9 cellular contexts compared by ENCODE assay signal in the genomic region with DNA sequence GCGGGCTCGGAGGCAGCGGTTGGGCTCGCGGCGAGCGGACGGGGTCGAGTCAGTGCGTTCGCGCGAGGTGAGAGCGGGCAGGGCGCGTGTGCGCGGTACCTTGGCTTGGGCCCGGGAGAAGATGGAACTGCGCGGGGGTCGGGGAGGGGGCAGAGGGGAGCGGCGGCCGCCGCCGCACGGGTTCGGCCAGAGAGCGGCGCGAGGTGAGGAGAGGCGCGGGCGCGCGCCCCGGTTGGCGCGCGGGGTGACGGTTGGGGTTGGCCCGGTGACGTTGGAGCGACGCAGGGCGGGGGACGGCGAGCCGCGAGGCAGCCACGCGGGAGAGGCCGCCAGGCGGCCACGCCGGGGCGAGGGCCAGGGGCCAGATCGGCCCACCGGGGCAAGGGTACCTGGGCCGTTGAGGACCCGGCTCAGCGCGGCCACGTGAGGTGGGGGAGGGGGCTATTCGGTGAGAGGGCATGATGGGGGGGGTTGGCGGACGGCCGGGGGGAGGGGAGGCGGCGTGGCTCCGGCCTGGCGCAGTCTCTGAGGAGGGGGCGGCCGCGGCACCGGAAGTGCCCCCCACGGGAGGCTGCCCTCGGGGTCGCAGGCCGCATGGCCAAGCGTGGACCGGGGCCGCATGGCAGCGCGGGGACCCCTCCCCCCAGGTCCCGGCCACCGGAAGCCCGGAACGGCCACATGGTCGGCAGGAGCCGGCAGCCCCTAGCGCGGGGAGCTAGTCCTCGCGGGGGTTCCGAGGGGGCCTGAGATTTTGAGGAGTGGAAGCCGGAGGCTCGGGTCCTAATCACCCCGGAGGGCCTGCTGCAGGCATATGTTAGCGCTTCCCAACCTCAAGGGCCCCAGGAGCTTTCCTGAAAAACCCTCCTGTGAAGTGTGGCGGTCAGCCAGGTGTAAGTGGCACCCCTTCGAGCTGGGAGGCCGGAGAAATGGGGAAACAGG. TPM values are rescaled to one million over a fixed set of nuclear protein-coding genes. Genes with fewer than 3 reads are reported as not detected.
DNase-seq lines count a peak whose midpoint lies in the region; ATAC-seq and TF ChIP-seq lines count a peak whose summit lies in the region.
"Had no signal": no experiment of that assay in that cellular context is flagged by ENCODE, and none has a peak within 500 bp of the region (broad histone marks: within the 10 kb centered on the region; RNA-seq: fewer than 3 reads in every experiment).

No MANE protein-coding gene starts in this region.

- TF ChIP-seq CTCF in dorsolateral prefrontal cortex (IDR thresholded peaks at IDR 0.05 in 54 of 56, conservative IDR thresholded peaks at IDR 0.05 in 2 of 56; ENCODE audit: low read depth in 1 of 56, partially characterized antibody in 56 of 56) = peak in 1 of 56 donors; percentile 6
- TF ChIP-seq CTCF in lower leg skin (IDR thresholded peaks at IDR 0.05) = no peak

- intact Hi-C loops in dorsolateral prefrontal cortex (cut with DNase I) = loop anchor here (1.0 to 5.0 kb wide), 5 partner anchors 7 to 274 kb away; a partner anchor contains a TSS
- intact Hi-C loops in lower leg skin (cut with DNase I; ENCODE audit: low total_unique reads) = no loop called here

- peak in 1 of 2 donors; percentile 41 for TF ChIP-seq POLR2A in lower leg skin (IDR thresholded peaks at IDR 0.05)

- 0 to 1% methylated on average over 57 to 72 of the region's 104 CpGs for WGBS in lower leg skin, 2 donors

- peaks cover 41% of the 10 kb centered on the region for H3K4me1 Mint-ChIP-seq in stimulated activated memory B cell treated with anti-CD40 and anti-IgM and Interleukin-4, amounts not matched to agents 10 μg/mL and 1 μg/mL and 100 μg/mL, for 72 hours

- peaks cover 45% of the 10 kb centered on the region for H3K36me3 Mint-ChIP-seq in stimulated activated memory B cell treated with anti-CD40 and anti-IgM and Interleukin-4, amounts not matched to agents 10 μg/mL and 1 μg/mL and 100 μg/mL, for 72 hours

- DNase-seq in EH (ENCODE audit: low read depth) = peak; percentile 44
- DNase-seq in HK-2 (ENCODE audit: unreplicated experiment) = peak; percentile 41
- DNase-seq in activated CD4-positive, CD25-positive, alpha-beta regulatory T cell treated with anti-CD3 and anti-CD28 coated beads, Interleukin-2, amount 50 U/mL, for 16 hours (ENCODE audit: low read depth, low spot score) = peak; percentile 16
- DNase-seq in dorsolateral prefrontal cortex = peak in 5 of 10 donors; percentile 16 to 62 (median 37)
- peak in 1 of 2 donors; percentile 48 for DNase-seq in lower leg skin (ENCODE audit: low spot score in 2 of 2)
- no peak for DNase-seq in NK-92 (lab: John Stamatoyannopoulos, UW; ENCODE audit: unreplicated experiment)
- DNase-seq in NK-92 treated with Interleukin-12 subunit alpha and Interleukin-12 subunit beta, amount 100 ng/mL, for 24 hours (lab: John Stamatoyannopoulos, UW) = no peak

- H3K27me3 ChIP-seq in dorsolateral prefrontal cortex = no peaks in the 10 kb centered on the region

- H3K9me3 Mint-ChIP-seq in stimulated activated memory B cell treated with anti-CD40 and anti-IgM and Interleukin-4, amounts not matched to agents 10 μg/mL and 1 μg/mL and 100 μg/mL, for 72 hours = no peaks in the 10 kb centered on the region

- H3K27ac ChIP-seq in dorsolateral prefrontal cortex = peak overlapping the region; percentile 55 to 99 (median 98)

- H3K4me3 Mint-ChIP-seq in stimulated activated memory B cell treated with anti-CD40 and anti-IgM and Interleukin-4, amounts not matched to agents 10 μg/mL and 1 μg/mL and 100 μg/mL, for 72 hours = peak overlapping the region; percentile 80

- peak overlapping the region; percentile 93 for H3K27ac Mint-ChIP-seq in stimulated activated memory B cell treated with anti-CD40 and anti-IgM and Interleukin-4, amounts not matched to agents 10 μg/mL and 1 μg/mL and 100 μg/mL, for 72 hours

- H3K27me3 Mint-ChIP-seq in stimulated activated memory B cell treated with anti-CD40 and anti-IgM and Interleukin-4, amounts not matched to agents 10 μg/mL and 1 μg/mL and 100 μg/mL, for 72 hours = no peaks in the 10 kb centered on the region

- ATAC-seq in stimulated activated memory B cell treated with anti-CD40 and anti-IgM and Interleukin-4, amounts not matched to agents 10 μg/mL and 1 μg/mL and 100 μg/mL, for 72 hours = peak; percentile 43

- H3K4me3 ChIP-seq in dorsolateral prefrontal cortex = peak overlapping the region; percentile 62 to 93 (median 84)
- peak overlapping the region; percentile 85 for H3K4me3 ChIP-seq in lower leg skin (ENCODE audit: low read depth, poor library complexity, severe bottlenecking)

RNA-seq across cellular contexts. Expression of a gene that starts 0.5 kb away (rescaled TPM):
- total RNA-seq in dorsolateral prefrontal cortex = 100 to 1,000 TPM; 117 to 216 (median 169) TPM
- 100 to 1,000 TPM; 203 to 261 (median 221) TPM for total RNA-seq in lower leg skin

RNA-seq across cellular contexts. Expression of a gene that starts 7.2 kb away (rescaled TPM):
- total RNA-seq in dorsolateral prefrontal cortex (10 to 100 TPM; 46.2 to 97.3 (median 64.4) TPM), lower leg skin (10 to 100 TPM; 48.8 to 93.6 (median 79.3) TPM)

RNA-seq across cellular contexts. Expression of a gene that starts 13.5 kb away (rescaled TPM):
- 1 to 10 TPM in 115 of 120 experiments, under 1 TPM in 5; 0.63 to 7.8 (median 2.5) TPM for total RNA-seq in dorsolateral prefrontal cortex
- 1 to 10 TPM in 3 of 4 donors, under 1 TPM in 1; 0.17 to 8.0 (median 2.4) TPM for total RNA-seq in lower leg skin

RNA-seq across cellular contexts. Expression of a gene that starts 21.2 kb away (rescaled TPM):
- 100 to 1,000 TPM in 2 of 120 experiments, 10 to 100 TPM in 118; 47.2 to 111 (median 71.9) TPM for total RNA-seq in dorsolateral prefrontal cortex
- 10 to 100 TPM; 13.3 to 44.8 (median 22.3) TPM for total RNA-seq in lower leg skin

RNA-seq across cellular contexts. Expression of a gene that starts 26.4 kb away (rescaled TPM):
- total RNA-seq in dorsolateral prefrontal cortex (1 to 10 TPM in 111 of 120 experiments, under 1 TPM in 9; 0.54 to 6.1 (median 1.9) TPM), lower leg skin (10 to 100 TPM in 2 of 4 donors, 1 to 10 TPM in 2; 4.3 to 13.6 (median 8.4) TPM)
- total RNA-seq: RPMI7951 had no signal

Comparison
In these comparisons a context has a peak if more than half of its experiments do, and no peak if none do; other contexts are left out.
1. DNase-seq: peak in EH (single experiment), HK-2 (single experiment) and activated CD4-positive, CD25-positive, alpha-beta regulatory T cell treated with anti-CD3 and anti-CD28 coated beads, Interleukin-2, amount 50 U/mL, for 16 hours (single experiment); none in NK-92 (single experiment) and NK-92 treated with Interleukin-12 subunit alpha and Interleukin-12 subunit beta, amount 100 ng/mL, for 24 hours (single experiment).